ENCODE assay signal across 8 cellular contexts in genomic region chr3:65785065-65785645, GRCh38.
A peak's percentile ranks its signal among the peaks of the same experiment; 100 is the strongest.
DNase-seq lines count a peak whose midpoint lies in the region; ATAC-seq and TF ChIP-seq lines count a peak whose summit lies in the region.

No MANE protein-coding gene starts in this region.

- DNase-seq in AML-193 (lab: John Stamatoyannopoulos, UW) (peak; percentile 49 to 68), HEK293T (ENCODE audit: extremely low spot score) (peak; percentile 26), NT2/D1 (ENCODE audit: low read depth, low spot score) (peak; percentile 62), coronary artery (ENCODE audit: low spot score) (no peak), mesothelial cell of epicardium (ENCODE audit: low spot score in 2 of 2, unreplicated experiment in 2 of 2) (no peak), NCI-H774 (lab: John Stamatoyannopoulos, UW) (no peak)
- DNase-seq in activated T-cell treated with anti-CD3 and anti-CD28 coated beads, Interleukin-2, amount 50 U/mL, for 24 hours = no peak

- no peaks in the 10 kb centered on the region for H3K36me3 Mint-ChIP-seq in mesothelial cell of epicardium
- H3K36me3 Mint-ChIP-seq in activated T-cell treated with anti-CD3 and anti-CD28 coated beads, Interleukin-2, amount 50 U/mL, for 24 hours (ENCODE audit: low read depth) = no peaks in the 10 kb centered on the region

- H3K9me3 ChIP-seq in NT2/D1 (ENCODE audit: insufficient read depth, low read length) = no peaks in the 10 kb centered on the region

- H3K27ac ChIP-seq in coronary artery = no peak overlapping the region

- peak; percentile 59 for TF ChIP-seq CTCF in coronary artery (IDR thresholded peaks at IDR 0.05)
- peak; percentile 85 for TF ChIP-seq CTCF in mesothelial cell of epicardium (IDR thresholded peaks at IDR 0.05; ENCODE audit: unreplicated experiment)

- no peaks in the 10 kb centered on the region for H3K36me3 ChIP-seq in NT2/D1 (ENCODE audit: insufficient read depth, insufficient read length, low read length)

- H3K27ac Mint-ChIP-seq in mesothelial cell of epicardium = no peak overlapping the region
- no peak overlapping the region for H3K27ac Mint-ChIP-seq in activated T-cell treated with anti-CD3 and anti-CD28 coated beads, Interleukin-2, amount 50 U/mL, for 24 hours

- H3K4me3 ChIP-seq in NT2/D1 (ENCODE audit: insufficient read length, low read depth) (no peak overlapping the region), coronary artery (no peak overlapping the region)

- CTCF ChIA-PET in HEK293T (lab: Yijun Ruan, JAX) = interaction anchor here (0.5 kb wide), 1 partner anchor 329 kb away, joined by 3 read pairs; no protein-coding TSS in a partner anchor

- H3K27me3 ChIP-seq in NT2/D1 (ENCODE audit: insufficient read depth, insufficient read length) = no peaks in the 10 kb centered on the region

- no peaks in the 10 kb centered on the region for H3K27me3 Mint-ChIP-seq in mesothelial cell of epicardium (ENCODE audit: low read depth)
- H3K27me3 Mint-ChIP-seq in activated T-cell treated with anti-CD3 and anti-CD28 coated beads, Interleukin-2, amount 50 U/mL, for 24 hours = peaks cover 3% of the 10 kb centered on the region

- no peak overlapping the region for H3K9ac ChIP-seq in NT2/D1 (ENCODE audit: insufficient read length, low read depth)

- no peak overlapping the region for H3K4me3 Mint-ChIP-seq in mesothelial cell of epicardium
- H3K4me3 Mint-ChIP-seq in activated T-cell treated with anti-CD3 and anti-CD28 coated beads, Interleukin-2, amount 50 U/mL, for 24 hours = no peak overlapping the region

- ATAC-seq in HG03108 (IDR thresholded peaks at IDR 0.05; ENCODE audit: unreplicated experiment) = no peak

- H3K4me1 ChIP-seq in NT2/D1 (ENCODE audit: insufficient read depth, insufficient read length) = peaks cover under 1% of the 10 kb centered on the region

- peaks cover 20% of the 10 kb centered on the region for H3K4me1 Mint-ChIP-seq in mesothelial cell of epicardium
- no peaks in the 10 kb centered on the region for H3K4me1 Mint-ChIP-seq in activated T-cell treated with anti-CD3 and anti-CD28 coated beads, Interleukin-2, amount 50 U/mL, for 24 hours (ENCODE audit: low read depth)

- POLR2A ChIA-PET in HEK293T (lab: Yijun Ruan, JAX) = no interaction called here

- no peaks in the 10 kb centered on the region for H3K9me3 Mint-ChIP-seq in mesothelial cell of epicardium
- H3K9me3 Mint-ChIP-seq in activated T-cell treated with anti-CD3 and anti-CD28 coated beads, Interleukin-2, amount 50 U/mL, for 24 hours = no peaks in the 10 kb centered on the region

TF ChIP-seq in HEK293T, 16 proteins besides CTCF, POLR2A, EP300 and RAD21:
- TF ChIP-seq FOXA1 (IDR thresholded peaks at IDR 0.05) (no peak), NFRKB (IDR thresholded peaks at IDR 0.05) (no peak), ELF4 (IDR thresholded peaks at IDR 0.05) (no peak), LEF1 (IDR thresholded peaks at IDR 0.05; ENCODE audit: borderline replicate concordance) (no peak), TARDBP (IDR thresholded peaks at IDR 0.05) (no peak), ARNT (IDR thresholded peaks at IDR 0.05) (no peak)

Comparison
In these comparisons a context has a peak if more than half of its experiments do, and no peak if none do; other contexts are left out.
1. DNase-seq: peak in AML-193 (2 of 2), HEK293T (single experiment) and NT2/D1 (single experiment); none in coronary artery (single experiment), mesothelial cell of epicardium (0 of 2), NCI-H774 (single experiment) and activated T-cell treated with anti-CD3 and anti-CD28 coated beads, Interleukin-2, amount 50 U/mL, for 24 hours (single experiment).